36 cellular contexts compared by ENCODE assay signal in the genomic region with DNA sequence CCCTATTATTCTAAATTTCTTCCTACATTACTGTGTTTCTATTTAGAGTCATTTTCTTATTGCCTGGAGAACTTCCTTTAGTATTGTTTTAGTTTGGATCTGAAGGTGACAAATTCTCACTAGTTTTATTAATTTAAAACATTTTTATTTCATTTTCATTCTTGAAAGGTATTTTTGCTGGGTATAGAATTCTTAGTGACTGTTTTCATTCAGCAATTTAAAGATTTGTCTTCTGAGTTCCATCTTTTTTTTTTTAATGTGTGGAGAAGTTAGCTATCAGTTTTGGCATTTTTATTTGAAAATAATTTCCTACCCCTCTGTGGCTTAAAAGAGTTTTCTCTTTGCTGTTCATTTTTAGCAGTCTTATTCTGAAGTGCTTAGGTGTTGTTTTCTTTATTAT.
"Had no signal": no experiment of that assay in that cellular context is flagged by ENCODE, and none has a peak within 500 bp of the region (broad histone marks: within the 10 kb centered on the region; RNA-seq: fewer than 3 reads in every experiment).

No MANE protein-coding gene starts in this region.

- DNase-seq: activated B cell treated with CpG ODN at 0.5 μM for 24 hours; activated CD4-positive, alpha-beta memory T cell treated with anti-CD3 and anti-CD28 coated beads, Interleukin-2, amount 10 ng/mL, durations not matched to agents 7 days and 5 days; activated CD4-positive, alpha-beta T cell treated with anti-CD3 and anti-CD28 coated beads for 4 hours; activated CD4-positive, alpha-beta T cell treated with anti-CD3 and anti-CD28 coated beads, Interleukin-2, amount 10 ng/mL, durations not matched to agents 24 days and 14 days; activated CD4-positive, alpha-beta T cell treated with anti-CD3 and anti-CD28 coated beads, Interleukin-2, amount 50 U/mL, for 1 hour; activated CD4-positive, alpha-beta T cell treated with anti-CD3 and anti-CD28 coated beads, Interleukin-2, amount 50 U/mL, for 4 hours; activated CD4-positive, CD25-positive, alpha-beta regulatory T cell treated with anti-CD3 and anti-CD28 coated beads, Interleukin-2, amount 50 U/mL, for 72 hours; activated CD8-positive, alpha-beta memory T cell treated with anti-CD3 and anti-CD28 coated beads for 24 hours; activated CD8-positive, alpha-beta memory T cell treated with anti-CD3 and anti-CD28 coated beads, Interleukin-2, amount 10 ng/mL, durations not matched to agents 7 days and 5 days; activated CD8-positive, alpha-beta memory T cell treated with anti-CD3 and anti-CD28 coated beads, Interleukin-2, amount 50 U/mL, for 48 hours; activated CD8-positive, alpha-beta T cell treated with anti-CD3 and anti-CD28 coated beads, Interleukin-2, amount 10 ng/mL, durations not matched to agents 7 days and 5 days; activated effector memory CD4-positive, alpha-beta T cell treated with Interleukin-2 at 50 U/mL for 16 hours; activated gamma-delta T cell; activated naive CD4-positive, alpha-beta T cell treated with anti-CD3 and anti-CD28 coated beads, Interleukin-2, amount 10 ng/mL, durations not matched to agents 7 days and 5 days; activated naive CD4-positive, alpha-beta T cell treated with Interleukin-2 at 50 U/mL for 16 hours; activated naive CD8-positive, alpha-beta T cell treated with anti-CD3 and anti-CD28 coated beads, Interleukin-2, amount 10 ng/mL, durations not matched to agents 7 days and 5 days; activated naive CD8-positive, alpha-beta T cell treated with anti-CD3 and anti-CD28 coated beads, Interleukin-2, amount 50 U/mL, for 24 hours; activated T-cell treated with anti-CD3 and anti-CD28 coated beads, Interleukin-2, amount 50 U/mL, for 24 hours; activated T-cell treated with anti-CD3 and anti-CD28 coated beads, Interleukin-2, amount 50 U/mL, for 48 hours; amygdala; anterior cingulate cortex; caudate nucleus; cerebellar nuclear complex; T-cell; T-helper 17 cell; T-helper 9 cell had no signal

- H3K9me3 Mint-ChIP-seq: activated CD4-positive, alpha-beta memory T cell treated with anti-CD3 and anti-CD28 coated beads, Interleukin-2, amount 10 ng/mL, durations not matched to agents 7 days and 5 days; activated naive CD8-positive, alpha-beta T cell treated with anti-CD3 and anti-CD28 coated beads, Interleukin-2, amount 50 U/mL, for 24 hours; central memory CD8-positive, alpha-beta T cell had no signal

- H3K4me3 ChIP-seq: ascending aorta, cardiac muscle cell had no signal

- H3K4me3 Mint-ChIP-seq: activated B cell treated with CpG ODN at 0.5 μM for 24 hours; activated CD4-positive, alpha-beta memory T cell treated with anti-CD3 and anti-CD28 coated beads, Interleukin-2, amount 10 ng/mL, durations not matched to agents 7 days and 5 days; activated CD4-positive, alpha-beta T cell treated with anti-CD3 and anti-CD28 coated beads, Interleukin-2, amount 10 ng/mL, durations not matched to agents 24 days and 14 days; activated CD8-positive, alpha-beta memory T cell treated with anti-CD3 and anti-CD28 coated beads, Interleukin-2, amount 10 ng/mL, durations not matched to agents 7 days and 5 days; activated CD8-positive, alpha-beta T cell treated with anti-CD3 and anti-CD28 coated beads, Interleukin-2, amount 10 ng/mL, durations not matched to agents 7 days and 5 days; activated naive CD4-positive, alpha-beta T cell treated with anti-CD3 and anti-CD28 coated beads, Interleukin-2, amount 10 ng/mL, durations not matched to agents 7 days and 5 days; activated naive CD4-positive, alpha-beta T cell treated with anti-CD3 and anti-CD28 coated beads, Interleukin-2, amount 50 U/mL, for 24 hours; activated naive CD8-positive, alpha-beta T cell; activated naive CD8-positive, alpha-beta T cell treated with anti-CD3 and anti-CD28 coated beads, Interleukin-2, amount 10 ng/mL, durations not matched to agents 7 days and 5 days; activated naive CD8-positive, alpha-beta T cell treated with anti-CD3 and anti-CD28 coated beads, Interleukin-2, amount 50 U/mL, for 24 hours; activated T-cell treated with anti-CD3 and anti-CD28 coated beads, Interleukin-2, amount 50 U/mL, for 24 hours; brain; central memory CD8-positive, alpha-beta T cell; T-cell; T-helper 17 cell had no signal

- FAIRE-seq: bronchial epithelial cell, TTC549 had no signal

- H3K27me3 Mint-ChIP-seq: activated CD4-positive, alpha-beta memory T cell treated with anti-CD3 and anti-CD28 coated beads, Interleukin-2, amount 10 ng/mL, durations not matched to agents 7 days and 5 days; activated naive CD4-positive, alpha-beta T cell treated with anti-CD3 and anti-CD28 coated beads, Interleukin-2, amount 10 ng/mL, durations not matched to agents 7 days and 5 days; activated naive CD8-positive, alpha-beta T cell treated with anti-CD3 and anti-CD28 coated beads, Interleukin-2, amount 50 U/mL, for 24 hours had no signal

- H3K27ac Mint-ChIP-seq: activated B cell treated with CpG ODN at 0.5 μM for 24 hours; activated CD4-positive, alpha-beta memory T cell treated with anti-CD3 and anti-CD28 coated beads, Interleukin-2, amount 10 ng/mL, durations not matched to agents 7 days and 5 days; activated CD4-positive, alpha-beta T cell treated with anti-CD3 and anti-CD28 coated beads, Interleukin-2, amount 10 ng/mL, durations not matched to agents 24 days and 14 days; activated CD8-positive, alpha-beta memory T cell treated with anti-CD3 and anti-CD28 coated beads, Interleukin-2, amount 10 ng/mL, durations not matched to agents 7 days and 5 days; activated CD8-positive, alpha-beta T cell treated with anti-CD3 and anti-CD28 coated beads, Interleukin-2, amount 10 ng/mL, durations not matched to agents 7 days and 5 days; activated naive CD4-positive, alpha-beta T cell treated with anti-CD3 and anti-CD28 coated beads, Interleukin-2, amount 10 ng/mL, durations not matched to agents 7 days and 5 days; activated naive CD4-positive, alpha-beta T cell treated with anti-CD3 and anti-CD28 coated beads, Interleukin-2, amount 50 U/mL, for 24 hours; activated naive CD8-positive, alpha-beta T cell; activated naive CD8-positive, alpha-beta T cell treated with anti-CD3 and anti-CD28 coated beads, Interleukin-2, amount 10 ng/mL, durations not matched to agents 7 days and 5 days; activated naive CD8-positive, alpha-beta T cell treated with anti-CD3 and anti-CD28 coated beads, Interleukin-2, amount 50 U/mL, for 24 hours; activated T-cell treated with anti-CD3 and anti-CD28 coated beads, Interleukin-2, amount 50 U/mL, for 24 hours; activated T-helper 2 cell treated with anti-CD3 and anti-CD28 coated beads, Interferon-gamma antibody, Interleukin-2, Interleukin-4, amounts not matched to agents 10 μg/mL and 5 μg/mL and 100 μg/mL, durations not matched to agents 14 hours and 24 hours and 36 hours; brain; T-cell; T-helper 17 cell had no signal

- H3K4me1 Mint-ChIP-seq: activated B cell treated with CpG ODN at 0.5 μM for 24 hours; activated CD4-positive, alpha-beta memory T cell treated with anti-CD3 and anti-CD28 coated beads, Interleukin-2, amount 10 ng/mL, durations not matched to agents 7 days and 5 days; activated CD4-positive, alpha-beta T cell treated with anti-CD3 and anti-CD28 coated beads, Interleukin-2, amount 10 ng/mL, durations not matched to agents 24 days and 14 days; activated CD8-positive, alpha-beta memory T cell treated with anti-CD3 and anti-CD28 coated beads, Interleukin-2, amount 10 ng/mL, durations not matched to agents 7 days and 5 days; activated naive CD4-positive, alpha-beta T cell treated with anti-CD3 and anti-CD28 coated beads, Interleukin-2, amount 10 ng/mL, durations not matched to agents 7 days and 5 days; activated naive CD4-positive, alpha-beta T cell treated with anti-CD3 and anti-CD28 coated beads, Interleukin-2, amount 50 U/mL, for 24 hours; activated naive CD8-positive, alpha-beta T cell treated with anti-CD3 and anti-CD28 coated beads, Interleukin-2, amount 10 ng/mL, durations not matched to agents 7 days and 5 days; activated naive CD8-positive, alpha-beta T cell treated with anti-CD3 and anti-CD28 coated beads, Interleukin-2, amount 50 U/mL, for 24 hours; central memory CD8-positive, alpha-beta T cell; T-cell; T-helper 17 cell had no signal

- H3K27ac ChIP-seq: ascending aorta, cardiac muscle cell, VCaP had no signal

- H3K27me3 ChIP-seq: ascending aorta, cardiac muscle cell had no signal

- ATAC-seq: activated CD8-positive, alpha-beta memory T cell treated with anti-CD3 and anti-CD28 coated beads, Interleukin-2, amount 10 ng/mL, durations not matched to agents 7 days and 5 days; activated CD8-positive, alpha-beta T cell treated with anti-CD3 and anti-CD28 coated beads, Interleukin-2, amount 10 ng/mL, durations not matched to agents 7 days and 5 days; activated naive CD8-positive, alpha-beta T cell treated with anti-CD3 and anti-CD28 coated beads, Interleukin-2, amount 50 U/mL, for 24 hours; T-cell; T-helper 17 cell had no signal

- H3K36me3 ChIP-seq: ascending aorta, cardiac muscle cell had no signal

- H3K36me3 Mint-ChIP-seq: activated CD8-positive, alpha-beta memory T cell treated with anti-CD3 and anti-CD28 coated beads, Interleukin-2, amount 10 ng/mL, durations not matched to agents 7 days and 5 days; activated naive CD4-positive, alpha-beta T cell treated with anti-CD3 and anti-CD28 coated beads, Interleukin-2, amount 10 ng/mL, durations not matched to agents 7 days and 5 days; T-cell had no signal

- H3K4me1 ChIP-seq: ascending aorta had no signal
